In the genomic region with DNA sequence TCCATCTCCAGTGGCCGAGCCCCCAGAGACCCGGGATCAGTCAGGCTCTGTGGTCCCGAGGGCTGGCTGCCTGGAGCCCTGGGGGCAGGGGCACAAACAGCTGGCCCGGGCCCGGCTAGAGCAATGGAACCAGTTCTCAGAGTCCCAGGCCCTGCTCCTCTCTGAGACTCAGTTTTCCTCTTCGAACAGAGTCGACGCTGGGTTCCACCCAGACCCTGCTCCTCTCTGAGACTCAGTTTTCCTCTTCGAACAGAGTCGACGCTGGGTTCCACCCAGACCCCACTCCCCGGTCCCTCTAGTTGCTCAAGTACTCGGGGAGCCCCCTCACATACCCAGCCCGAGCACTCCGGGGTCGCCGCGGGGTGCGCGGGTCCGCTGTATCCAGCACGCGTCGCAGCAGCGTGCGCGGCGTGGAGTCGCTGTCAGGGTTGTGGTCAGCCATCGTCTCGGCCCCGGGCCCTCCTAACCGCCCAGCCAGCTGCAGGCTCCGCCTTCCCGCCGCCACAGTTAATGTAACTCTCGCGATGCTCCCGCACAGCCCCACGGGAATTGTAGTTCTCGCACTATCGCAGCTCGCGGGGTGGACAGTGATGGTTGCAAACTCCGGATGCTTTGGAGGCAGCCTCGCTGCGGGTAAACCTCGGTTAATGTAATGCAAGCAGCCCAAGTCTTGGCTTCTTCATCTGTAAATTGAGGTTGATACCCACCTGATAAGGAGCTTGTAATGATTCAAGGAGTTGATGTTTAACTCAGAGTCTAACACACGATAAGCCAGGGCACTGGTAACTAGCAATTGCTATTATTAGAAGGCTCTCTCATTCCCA, we compare ENCODE assay signal across 8 cellular contexts. TPM values are rescaled to one million over a fixed set of nuclear protein-coding genes. Genes with fewer than 3 reads are reported as not detected.
DNase-seq lines count a peak whose midpoint lies in the region; ATAC-seq, FAIRE-seq and TF ChIP-seq lines count a peak whose summit lies in the region.

No MANE protein-coding gene starts in this region.

- peak; percentile 56 for FAIRE-seq in keratinocyte (lab: Jason Lieb, UNC)

- peak overlapping the region; percentile 78 for H3K4me3 ChIP-seq in AG09309 (ENCODE audit: control insufficient read depth, low read depth, low read length)
- H3K4me3 ChIP-seq in keratinocyte (ENCODE audit: control insufficient read depth in 2 of 3, extremely low read depth in 1 of 3, insufficient read depth in 2 of 3, low read depth in 1 of 3, low read length in 3 of 3), result peak overlapping the region; percentile 57 to 88 (median 84)

- peak overlapping the region; percentile 93 for H3K9ac ChIP-seq in keratinocyte (ENCODE audit: control insufficient read depth, extremely low read depth, insufficient read depth, low read length)

- no peaks in the 10 kb centered on the region for H3K27me3 Mint-ChIP-seq in activated B cell treated with CpG ODN at 0.5 μM for 24 hours

- H3K36me3 ChIP-seq in keratinocyte (ENCODE audit: control insufficient read depth in 2 of 2, extremely low read depth in 1 of 2, insufficient read depth in 2 of 2, low read length in 2 of 2), result peaks cover 31% of the 10 kb centered on the region in 2 experiments

- H3K4me2 ChIP-seq in keratinocyte (ENCODE audit: control insufficient read depth, extremely low read depth, insufficient read depth, low read depth, low read length), result peak overlapping the region; percentile 99

- H3K9me1 ChIP-seq in keratinocyte (ENCODE audit: control insufficient read depth, extremely low read depth, insufficient read depth, low read length), result no peaks in the 10 kb centered on the region

- no peaks in the 10 kb centered on the region for H3K9me3 ChIP-seq in keratinocyte (ENCODE audit: control insufficient read depth, low read depth, low read length)

- TF ChIP-seq POLR2A in GM18951 (IDR thresholded peaks at IDR 0.05; ENCODE audit: extremely low read depth, insufficient read depth, insufficient read length), result peak; percentile 91

- POLR2A ChIA-PET in activated B cell treated with CpG ODN at 0.5 μM for 24 hours (lab: Charles Lee), result interaction anchor here (0.5 to 1.7 kb wide), 11 partner anchors 11 to 411 kb away, joined by 3 to 21 read pairs (median 4); partner anchors contain the start of genes ACD, NUTF2, PLA2G15 and PSMB10

- intact Hi-C loops in activated B cell treated with CpG ODN at 0.5 μM for 24 hours (cut with micrococcal nuclease), result loop anchor here (1.0 kb wide), 4 partner anchors 9 to 27 kb away; partner anchors contain the start of genes NUTF2, RANBP10, THAP11 and TSNAXIP1

- H3K4me1 Mint-ChIP-seq in activated B cell treated with CpG ODN at 0.5 μM for 24 hours, result peaks cover 14% of the 10 kb centered on the region

- H3K4me1 ChIP-seq in keratinocyte (ENCODE audit: control insufficient read depth, extremely low read depth, insufficient read depth, low read length), result peaks cover 14% of the 10 kb centered on the region

- H3K27me3 ChIP-seq in keratinocyte (ENCODE audit: control insufficient read depth, extremely low read depth, insufficient read depth, low read length), result no peaks in the 10 kb centered on the region

- H4K20me1 ChIP-seq in keratinocyte (ENCODE audit: control insufficient read depth, extremely low read depth, insufficient read depth, low read length), result no peaks in the 10 kb centered on the region

- ATAC-seq in HG03159 (IDR thresholded peaks at IDR 0.05; ENCODE audit: unreplicated experiment) (peak; percentile 96), activated B cell treated with CpG ODN at 0.5 μM for 24 hours (ENCODE audit: low read depth) (peak; percentile 100)

- dilution Hi-C loops in keratinocyte (cut with MboI; ENCODE audit: extremely low pct_ligation_motif_present, low sequenced_read_pairs), result no loop called here

- in situ Hi-C loops in GM18951 (cut with MboI; ENCODE audit: low sequenced_read_pairs, unreplicated experiment), result no loop called here

- peak overlapping the region; percentile 95 for H2AFZ ChIP-seq in keratinocyte (ENCODE audit: control insufficient read depth, low read length)

- no peaks in the 10 kb centered on the region for H3K9me3 Mint-ChIP-seq in activated B cell treated with CpG ODN at 0.5 μM for 24 hours

- H3K36me3 Mint-ChIP-seq in activated B cell treated with CpG ODN at 0.5 μM for 24 hours (ENCODE audit: low read depth), result peaks cover 26% of the 10 kb centered on the region

- CTCF ChIA-PET in activated B cell treated with CpG ODN at 0.5 μM for 24 hours (lab: Charles Lee), result interaction anchor here (1.2 to 3.5 kb wide), 4 partner anchors 10 to 161 kb away, joined by 3 to 20 read pairs (median 5); partner anchors contain the start of genes RANBP10 and TSNAXIP1

- H3K27ac Mint-ChIP-seq in activated B cell treated with CpG ODN at 0.5 μM for 24 hours, result peak overlapping the region; percentile 56

- H3K79me2 ChIP-seq in keratinocyte (ENCODE audit: control insufficient read depth, insufficient read depth, low read length), result peaks cover 8% of the 10 kb centered on the region

- H3K4me3 Mint-ChIP-seq in activated B cell treated with CpG ODN at 0.5 μM for 24 hours, result peak overlapping the region; percentile 86

- H3K27ac ChIP-seq in caudate nucleus (ENCODE audit: low read depth, low read length) (peak overlapping the region; percentile 81), keratinocyte (ENCODE audit: control insufficient read depth, insufficient read depth, low read length) (peak overlapping the region; percentile 88)

- no peak for TF ChIP-seq CTCF in AG09309 (IDR thresholded peaks at IDR 0.05; ENCODE audit: control insufficient read depth, insufficient read depth, low read depth, low read length, missing control alignments)
- TF ChIP-seq CTCF in activated B cell treated with CpG ODN at 0.5 μM for 24 hours (IDR thresholded peaks at IDR 0.05), result no peak
- no peak for TF ChIP-seq CTCF in keratinocyte (optimal IDR thresholded peaks at IDR 0.05 in 1 of 3, IDR thresholded peaks at IDR 0.05 in 1 of 3, conservative IDR thresholded peaks at IDR 0.05 in 1 of 3; ENCODE audit: extremely low read depth in 1 of 3, insufficient read depth in 2 of 3, low read length in 3 of 3)

- DNase-seq in AG09309 (ENCODE audit: low read depth), result no peak
- DNase-seq in NCI-H2227 (lab: John Stamatoyannopoulos, UW; ENCODE audit: unreplicated experiment), result peak; percentile 92
- peak; percentile 91 for DNase-seq in activated B cell treated with CpG ODN at 0.5 μM for 24 hours
- peak; percentile 28 to 94 (median 84) for DNase-seq in caudate nucleus (lab: John Stamatoyannopoulos, UW)
- no peak for DNase-seq in keratinocyte (ENCODE audit: low read depth, low spot score)
- DNase-seq in stimulated activated CD4-positive, alpha-beta T cell treated with anti-CD3 and anti-CD28 coated beads, Interleukin-12 subunit alpha, Interleukin-12 subunit beta, amount 100 ng/mL, for 48 hours (ENCODE audit: low read depth in 2 of 3, low spot score in 1 of 3), result peak; percentile 88 to 95 (median 90)

RNA-seq across cellular contexts. Expression of gene THAP11, which starts 8.5 kb away (rescaled TPM):
- 24.2 and 24.9 TPM in 2 replicates for total RNA-seq in activated B cell treated with CpG ODN at 0.5 μM for 24 hours
- 9.2 to 13.1 TPM (median 11.8 TPM) in 3 replicates for polyA plus RNA-seq in keratinocyte
- 4.0 TPM for polyA plus RNA-seq in keratinocyte (2011; ENCODE audit: low read depth)
- 8.5 and 8.9 TPM in 2 replicates for polyA plus RNA-seq in keratinocyte (2011; cell fraction: cytosol; rRNA removed)
- 4.4 TPM in 2 replicates for polyA plus RNA-seq in keratinocyte (2011; cell fraction: nucleus; rRNA removed)
- 11.6 and 13.9 TPM in 2 replicates for polyA plus RNA-seq in keratinocyte (2012; ENCODE audit: low replicate concordance)
- 7.9 to 10.2 TPM (median 7.9 TPM) in 3 replicates for polyA minus RNA-seq in keratinocyte
- polyA minus RNA-seq in keratinocyte (2011; cell fraction: cytosol; rRNA and poly(A)+ RNA removed), result 14.6 TPM
- polyA minus RNA-seq in keratinocyte (2011; cell fraction: nucleus; rRNA and poly(A)+ RNA removed), result 1.7 and 3.3 TPM in 2 replicates

RNA-seq across cellular contexts. Expression of gene NUTF2, which starts 13.1 kb away (rescaled TPM):
- total RNA-seq in activated B cell treated with CpG ODN at 0.5 μM for 24 hours, result 99.0 and 99.7 TPM in 2 replicates
- 173 to 569 TPM (median 189 TPM) in 3 replicates for polyA plus RNA-seq in keratinocyte
- 21.4 TPM for polyA plus RNA-seq in keratinocyte (2011; ENCODE audit: low read depth)
- 219 and 289 TPM in 2 replicates for polyA plus RNA-seq in keratinocyte (2011; cell fraction: cytosol; rRNA removed)
- polyA plus RNA-seq in keratinocyte (2011; cell fraction: nucleus; rRNA removed), result 115 and 137 TPM in 2 replicates
- polyA plus RNA-seq in keratinocyte (2012; ENCODE audit: low replicate concordance), result 156 and 255 TPM in 2 replicates
- polyA minus RNA-seq in keratinocyte, result 364 to 462 TPM (median 391 TPM) in 3 replicates
- polyA minus RNA-seq in keratinocyte (2011; cell fraction: cytosol; rRNA and poly(A)+ RNA removed), result 371 TPM
- 46.3 and 66.6 TPM in 2 replicates for polyA minus RNA-seq in keratinocyte (2011; cell fraction: nucleus; rRNA and poly(A)+ RNA removed)

RNA-seq across cellular contexts. Expression of gene CENPT, which starts 13.9 kb away (rescaled TPM):
- 50.7 and 54.2 TPM in 2 replicates for total RNA-seq in activated B cell treated with CpG ODN at 0.5 μM for 24 hours
- polyA plus RNA-seq in keratinocyte, result 30.1 to 57.1 TPM (median 41.3 TPM) in 3 replicates
- polyA plus RNA-seq in keratinocyte (2011; ENCODE audit: low read depth), result 44.8 TPM
- polyA plus RNA-seq in keratinocyte (2011; cell fraction: cytosol; rRNA removed), result 17.7 and 26.9 TPM in 2 replicates
- 238 and 251 TPM in 2 replicates for polyA plus RNA-seq in keratinocyte (2011; cell fraction: nucleus; rRNA removed)
- polyA plus RNA-seq in keratinocyte (2012; ENCODE audit: low replicate concordance), result 32.6 and 56.1 TPM in 2 replicates
- 33.9 to 38.2 TPM (median 38.0 TPM) in 3 replicates for polyA minus RNA-seq in keratinocyte
- polyA minus RNA-seq in keratinocyte (2011; cell fraction: cytosol; rRNA and poly(A)+ RNA removed), result 40.1 TPM
- polyA minus RNA-seq in keratinocyte (2011; cell fraction: nucleus; rRNA and poly(A)+ RNA removed), result 50.0 and 51.2 TPM in 2 replicates

RNA-seq across cellular contexts. Expression of gene TSNAXIP1, which starts 26.9 kb away (rescaled TPM):
- total RNA-seq in activated B cell treated with CpG ODN at 0.5 μM for 24 hours, result 1.2 and 1.9 TPM in 2 replicates
- 0.43 to 1.5 TPM (median 0.54 TPM) in 3 replicates for polyA plus RNA-seq in keratinocyte
- 0.42 TPM for polyA plus RNA-seq in keratinocyte (2011; ENCODE audit: low read depth)
- polyA plus RNA-seq in keratinocyte (2011; cell fraction: cytosol; rRNA removed), result 0.13 and 0.16 TPM in 2 replicates
- polyA plus RNA-seq in keratinocyte (2011; cell fraction: nucleus; rRNA removed), result 4.0 and 4.6 TPM in 2 replicates
- polyA plus RNA-seq in keratinocyte (2012; ENCODE audit: low replicate concordance), result 0.25 and 0.39 TPM in 2 replicates
- polyA minus RNA-seq in keratinocyte, result 0.35 to 0.86 TPM in 2 of 3 replicates, not detected in the other
- polyA minus RNA-seq in keratinocyte (2011; cell fraction: cytosol; rRNA and poly(A)+ RNA removed), result not detected
- 1.2 TPM in 1 of 2 replicates, not detected in the other for polyA minus RNA-seq in keratinocyte (2011; cell fraction: nucleus; rRNA and poly(A)+ RNA removed)

RNA-seq across cellular contexts. Expression of gene RANBP10, which starts 27.3 kb away (rescaled TPM):
- 25.2 and 30.6 TPM in 2 replicates for total RNA-seq in activated B cell treated with CpG ODN at 0.5 μM for 24 hours
- 9.3 to 9.9 TPM (median 9.5 TPM) in 3 replicates for polyA plus RNA-seq in keratinocyte
- 3.6 TPM for polyA plus RNA-seq in keratinocyte (2011; ENCODE audit: low read depth)
- 8.7 and 9.8 TPM in 2 replicates for polyA plus RNA-seq in keratinocyte (2011; cell fraction: cytosol; rRNA removed)
- polyA plus RNA-seq in keratinocyte (2011; cell fraction: nucleus; rRNA removed), result 21.9 and 24.8 TPM in 2 replicates
- polyA plus RNA-seq in keratinocyte (2012; ENCODE audit: low replicate concordance), result 9.1 and 9.4 TPM in 2 replicates
- polyA minus RNA-seq in keratinocyte, result 11.2 to 29.6 TPM (median 15.6 TPM) in 3 replicates
- polyA minus RNA-seq in keratinocyte (2011; cell fraction: cytosol; rRNA and poly(A)+ RNA removed), result 5.6 TPM
- 9.1 and 14.0 TPM in 2 replicates for polyA minus RNA-seq in keratinocyte (2011; cell fraction: nucleus; rRNA and poly(A)+ RNA removed)

Comparison
In these comparisons a context has a peak if more than half of its experiments do, and no peak if none do; other contexts are left out.
1. DNase-seq: peak in NCI-H2227 (single experiment), activated B cell treated with CpG ODN at 0.5 μM for 24 hours (single experiment), caudate nucleus (61 of 61) and stimulated activated CD4-positive, alpha-beta T cell treated with anti-CD3 and anti-CD28 coated beads, Interleukin-12 subunit alpha, Interleukin-12 subunit beta, amount 100 ng/mL, for 48 hours (3 of 3); none in AG09309 (single experiment) and keratinocyte (single experiment).